Comparison of ENCODE assay signal across 8 cellular contexts in genomic region chr15:39801641-39802309, GRCh38. TPM values are rescaled to one million over a fixed set of nuclear protein-coding genes. Genes with fewer than 3 reads are reported as not detected.
DNase-seq lines count a peak whose midpoint lies in the region; ATAC-seq, FAIRE-seq and TF ChIP-seq lines count a peak whose summit lies in the region.

No MANE protein-coding gene starts in this region.

- no peaks in the 10 kb centered on the region for H4K20me1 ChIP-seq in keratinocyte (ENCODE audit: control insufficient read depth, extremely low read depth, insufficient read depth, low read length)

- H3K4me2 ChIP-seq in keratinocyte (ENCODE audit: control insufficient read depth, extremely low read depth, insufficient read depth, low read depth, low read length), result no peak overlapping the region

- H3K9me1 ChIP-seq in keratinocyte (ENCODE audit: control insufficient read depth, extremely low read depth, insufficient read depth, low read length), result peaks cover 3% of the 10 kb centered on the region

- BruUV-seq in MCF 10A (replicated peaks; lab: Mats Ljungman, UMichigan), result no TSS peak

- H3K36me3 ChIP-seq in breast epithelium (no peaks in the 10 kb centered on the region), keratinocyte (ENCODE audit: control insufficient read depth in 2 of 2, extremely low read depth in 1 of 2, insufficient read depth in 2 of 2, low read length in 2 of 2) (peaks cover 0 to 15% of the 10 kb centered on the region in 2 experiments)

- intact Hi-C loops in MCF 10A (cut with micrococcal nuclease), result loop anchor here (1.0 kb wide), 1 partner anchor 74 kb away; no protein-coding TSS in a partner anchor
- intact Hi-C loops in breast epithelium (cut with DNase I; ENCODE audit: low total_unique reads), result no loop called here

- H2AFZ ChIP-seq in keratinocyte (ENCODE audit: control insufficient read depth, low read length), result no peak overlapping the region

- H3K4me3 ChIP-seq in breast epithelium, result no peak overlapping the region
- H3K4me3 ChIP-seq in keratinocyte (ENCODE audit: control insufficient read depth in 2 of 3, extremely low read depth in 1 of 3, insufficient read depth in 2 of 3, low read depth in 1 of 3, low read length in 3 of 3), result no peak overlapping the region

- peak; percentile 73 for FAIRE-seq in keratinocyte (lab: Jason Lieb, UNC)
- no peak for FAIRE-seq in RCC 7860 (lab: Jason Lieb, UNC)

- H3K27ac ChIP-seq in breast epithelium, result no peak overlapping the region
- no peak overlapping the region for H3K27ac ChIP-seq in keratinocyte (ENCODE audit: control insufficient read depth, insufficient read depth, low read length)

- dilution Hi-C loops in keratinocyte (cut with MboI; ENCODE audit: extremely low pct_ligation_motif_present, low sequenced_read_pairs), result loop anchor here (25.0 kb wide), 1 partner anchor 111 kb away; the partner anchor contains the start of gene GPR176

- no peaks in the 10 kb centered on the region for H3K9me3 Mint-ChIP-seq in MCF 10A (ENCODE audit: unreplicated experiment)

- peak; percentile 51 for DNase-seq in MCF 10A (ENCODE audit: unreplicated experiment)
- no peak for DNase-seq in breast epithelium (ENCODE audit: low spot score in 2 of 2)
- peak; percentile 38 for DNase-seq in SK-N-DZ (ENCODE audit: low spot score)
- DNase-seq in keratinocyte (ENCODE audit: low read depth, low spot score), result no peak
- DNase-seq in RCC 7860 (ENCODE audit: low spot score), result no peak
- DNase-seq in ureter (ENCODE audit: low spot score), result no peak

- POLR2A ChIA-PET in MCF 10A (lab: Yijun Ruan, JAX), result no interaction called here

- H3K4me1 ChIP-seq in breast epithelium, result no peaks in the 10 kb centered on the region
- H3K4me1 ChIP-seq in keratinocyte (ENCODE audit: control insufficient read depth, extremely low read depth, insufficient read depth, low read length), result peaks cover 18% of the 10 kb centered on the region

- CTCF ChIA-PET in MCF 10A (lab: Yijun Ruan, JAX), result interaction anchor here (0.6 to 0.9 kb wide), 3 partner anchors 14 to 146 kb away, joined by 3 to 4 read pairs (median 3); no protein-coding TSS in a partner anchor

- TF ChIP-seq CTCF in MCF 10A (IDR thresholded peaks at IDR 0.05; ENCODE audit: unreplicated experiment) (peak; percentile 30), breast epithelium (IDR thresholded peaks at IDR 0.05) (peak in 1 of 3 donors; percentile 36), keratinocyte (optimal IDR thresholded peaks at IDR 0.05 in 1 of 3, IDR thresholded peaks at IDR 0.05 in 1 of 3, conservative IDR thresholded peaks at IDR 0.05 in 1 of 3; ENCODE audit: extremely low read depth in 1 of 3, insufficient read depth in 2 of 3, low read length in 3 of 3) (peak; percentile 48 to 76 (median 53))

- H3K36me3 Mint-ChIP-seq in MCF 10A (ENCODE audit: insufficient read depth, unreplicated experiment), result no peaks in the 10 kb centered on the region

- no peak for TF ChIP-seq POLR2A in breast epithelium (IDR thresholded peaks at IDR 0.05)

- H3K79me2 ChIP-seq in keratinocyte (ENCODE audit: control insufficient read depth, insufficient read depth, low read length), result peaks cover 3% of the 10 kb centered on the region

- ATAC-seq in HG02763 (IDR thresholded peaks at IDR 0.05; ENCODE audit: unreplicated experiment) (peak; percentile 58), HG03039 (IDR thresholded peaks at IDR 0.05; ENCODE audit: unreplicated experiment) (no peak)

- H3K4me1 Mint-ChIP-seq in MCF 10A (ENCODE audit: insufficient read depth, unreplicated experiment), result peaks cover 9% of the 10 kb centered on the region

- H3K27me3 Mint-ChIP-seq in MCF 10A (ENCODE audit: insufficient read depth, unreplicated experiment), result no peaks in the 10 kb centered on the region

- H3K9me3 ChIP-seq in breast epithelium, result no peaks in the 10 kb centered on the region
- no peaks in the 10 kb centered on the region for H3K9me3 ChIP-seq in keratinocyte (ENCODE audit: control insufficient read depth, low read depth, low read length)

- no peak overlapping the region for H3K9ac ChIP-seq in keratinocyte (ENCODE audit: control insufficient read depth, extremely low read depth, insufficient read depth, low read length)

- no peak overlapping the region for H3K27ac Mint-ChIP-seq in MCF 10A (ENCODE audit: low read depth, unreplicated experiment)

- H3K4me3 Mint-ChIP-seq in MCF 10A (ENCODE audit: unreplicated experiment), result no peak overlapping the region

- H3K27me3 ChIP-seq in breast epithelium (no peaks in the 10 kb centered on the region), keratinocyte (ENCODE audit: control insufficient read depth, extremely low read depth, insufficient read depth, low read length) (no peaks in the 10 kb centered on the region)

RNA-seq across cellular contexts. Expression of gene FSIP1, which starts 19.1 kb away (rescaled TPM):
- total RNA-seq in MCF 10A (2022), result 2.2 and 3.2 TPM in 2 replicates
- total RNA-seq in breast epithelium, result 10 to 100 TPM in 2 of 3 donors, under 1 TPM in 1; 0.32 to 23.3 (median 16.2) TPM
- 0.49 and 0.70 TPM in 2 replicates for polyA plus RNA-seq in SK-N-DZ (2014; cell fraction: cytosol; rRNA removed)
- 0.46 and 0.68 TPM in 2 replicates for polyA plus RNA-seq in SK-N-DZ (2014; cell fraction: nucleus; rRNA removed)
- 1.1 to 1.5 TPM (median 1.2 TPM) in 3 replicates for polyA plus RNA-seq in keratinocyte
- 1.8 TPM for polyA plus RNA-seq in keratinocyte (2011; ENCODE audit: low read depth)
- polyA plus RNA-seq in keratinocyte (2011; cell fraction: cytosol; rRNA removed), result 1.3 and 2.2 TPM in 2 replicates
- polyA plus RNA-seq in keratinocyte (2011; cell fraction: nucleus; rRNA removed), result 1.0 and 1.5 TPM in 2 replicates
- 1.9 and 2.5 TPM in 2 replicates for polyA plus RNA-seq in keratinocyte (2012; ENCODE audit: low replicate concordance)
- polyA minus RNA-seq in keratinocyte, result 0.33 to 0.45 TPM (median 0.33 TPM) in 3 replicates
- not detected for polyA minus RNA-seq in keratinocyte (2011; cell fraction: cytosol; rRNA and poly(A)+ RNA removed)
- 1.0 and 2.2 TPM in 2 replicates for polyA minus RNA-seq in keratinocyte (2011; cell fraction: nucleus; rRNA and poly(A)+ RNA removed)
- total RNA-seq in ureter, result 1.4 TPM

Comparison
In these comparisons a context has a peak if more than half of its experiments do, and no peak if none do; other contexts are left out.
1. DNase-seq: peak in MCF 10A (single experiment) and SK-N-DZ (single experiment); none in breast epithelium (0 of 2), keratinocyte (single experiment), RCC 7860 (single experiment) and ureter (single experiment).